ENCODE assay signal across 8 cellular contexts in the genomic region with DNA sequence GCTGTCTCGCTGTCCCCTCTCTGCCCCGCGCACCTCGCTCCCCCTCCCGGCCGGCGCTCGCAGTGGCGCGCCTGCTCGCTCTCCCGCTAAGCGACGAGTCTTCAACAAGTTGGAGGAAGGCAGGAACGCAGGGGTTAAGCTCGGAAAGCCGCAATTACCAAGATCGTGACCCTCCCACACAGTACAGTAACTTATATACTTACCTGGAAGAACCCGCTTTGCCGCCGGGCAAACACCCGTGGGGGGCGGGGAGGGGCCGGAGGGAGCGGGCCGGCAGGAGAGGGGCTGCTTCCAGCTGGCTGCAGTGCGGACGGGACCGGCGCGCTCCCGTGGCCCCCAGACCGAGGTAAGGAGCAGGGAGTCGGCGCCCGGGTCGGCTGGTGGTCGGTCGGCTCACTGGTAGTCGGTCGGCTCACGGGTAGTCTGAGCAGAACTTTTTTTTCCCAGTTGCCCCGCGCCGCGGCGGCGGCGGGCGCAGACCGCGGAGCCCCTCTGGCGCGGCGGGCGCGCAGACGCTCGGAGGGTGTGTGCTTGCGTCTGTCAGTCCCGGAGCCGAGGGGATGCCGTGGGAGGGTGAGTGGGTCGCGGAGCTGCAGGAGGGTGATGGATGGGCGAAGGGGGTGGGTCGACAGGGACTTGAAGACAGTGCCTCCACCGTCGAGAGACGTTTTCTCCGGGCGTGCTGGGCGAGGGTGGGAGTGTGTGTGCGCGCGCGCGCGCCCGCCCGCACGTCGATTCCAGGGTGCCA.
DNase-seq lines count a peak whose midpoint lies in the region; ATAC-seq, FAIRE-seq and TF ChIP-seq lines count a peak whose summit lies in the region.

No MANE protein-coding gene starts in this region.

- H4K20me1 ChIP-seq in mammary epithelial cell (ENCODE audit: insufficient read depth, low read length) (peaks cover 5% of the 10 kb centered on the region), HepG2 (ENCODE audit: insufficient read depth, low read length) (peaks cover 4% of the 10 kb centered on the region; the same call in 1 of the 2 replicates)

- CTCF ChIA-PET in mammary epithelial cell (lab: Charles Lee; ENCODE audit: low non-redundant PET), result interaction anchor here (0.6 kb wide), 1 partner anchor 17 kb away, joined by 16 read pairs; no protein-coding TSS in a partner anchor
- CTCF ChIA-PET in HepG2 (lab: Yijun Ruan, JAX; ENCODE audit: low intra/inter-chr PET ratio, low total read pairs), result no interaction called here

- POLR2A ChIA-PET in HepG2 (lab: Yijun Ruan, JAX), result no interaction called here

- H3K27me3 ChIP-seq in mammary epithelial cell (ENCODE audit: insufficient read depth, low read length) (peaks cover 76% of the 10 kb centered on the region), HepG2 (ENCODE audit: control insufficient read depth in 1 of 2, insufficient read depth in 2 of 2, low read length in 2 of 2) (peaks cover 14 to 92% of the 10 kb centered on the region in 2 experiments)

- H3K4me1 ChIP-seq in mammary epithelial cell (ENCODE audit: insufficient read depth, low read length), result peaks cover 23% of the 10 kb centered on the region
- H3K4me1 ChIP-seq in HepG2 (ENCODE audit: insufficient read depth, low read length), result no peaks in the 10 kb centered on the region

- in situ Hi-C loops in mammary epithelial cell (cut with MboI; ENCODE audit: low sequenced_read_pairs in 2 of 2) (loop anchor here (10.0 kb wide), 2 partner anchors 75 to 275 kb away; no protein-coding TSS in a partner anchor), HepG2 (cut with HindIII; ENCODE audit: extremely low pct_ligation_motif_present, low pct_unique_long_range_greater_than_20kb) (no loop called here)

- no peak for TF ChIP-seq POLR2A in HepG2 (IDR thresholded peaks at IDR 0.05; ENCODE audit: insufficient read depth in 1 of 2, low read depth in 2 of 2, low read length in 2 of 2)

- peaks cover 8 to 11% of the 10 kb centered on the region in 2 donors for H3K36me3 Mint-ChIP-seq in stimulated activated naive B cell treated with anti-CD40 and anti-IgM and Interleukin-4, amounts not matched to agents 10 μg/mL and 1 μg/mL and 100 μg/mL, for 72 hours

- peak overlapping the region; percentile 76 to 80 for H3K4me3 Mint-ChIP-seq in stimulated activated naive B cell treated with anti-CD40 and anti-IgM and Interleukin-4, amounts not matched to agents 10 μg/mL and 1 μg/mL and 100 μg/mL, for 72 hours

- H3K27ac ChIP-seq in mammary epithelial cell (ENCODE audit: insufficient read depth, low read depth, low read length), result no peak overlapping the region
- H3K27ac ChIP-seq in HepG2 (ENCODE audit: extremely low read length, insufficient read depth, low read length), result no peak overlapping the region

- peak overlapping the region; percentile 94 for H3K4me2 ChIP-seq in mammary epithelial cell (ENCODE audit: insufficient read depth, low read depth, low read length)
- peak overlapping the region; percentile 76 for H3K4me2 ChIP-seq in HepG2 (ENCODE audit: low read depth, low read length)

- WGBS in mammary epithelial cell (ENCODE audit: low coverage, missing lambda C conversion rate), result 2% methylated on average over 25 of the region's 83 CpGs
- WGBS in HepG2 (ENCODE audit: low lambda C conversion rate), result 0% methylated on average over 14 of the region's 83 CpGs

- TF ChIP-seq CTCF in HFF-Myc (IDR thresholded peaks at IDR 0.05; ENCODE audit: low read depth, low read length, missing control alignments) (peak; percentile 28), mammary epithelial cell (conservative IDR thresholded peaks at IDR 0.05 in 1 of 2, IDR thresholded peaks at IDR 0.05 in 1 of 2; ENCODE audit: extremely low read depth in 1 of 2, insufficient read depth in 1 of 2, low read depth in 1 of 2, low read length in 2 of 2) (peak; percentile 13 to 59), HepG2 (CRISPR knock-in tag; IDR thresholded peaks at IDR 0.05) (peak; percentile 61)

- H3K4me3 ChIP-seq in HFF-Myc (replicated peaks; ENCODE audit: low read depth, low read length) (peak overlapping the region; percentile 44), mammary epithelial cell (replicated peaks in 1 of 3; ENCODE audit: insufficient read depth in 1 of 3, low read depth in 2 of 3, low read length in 3 of 3) (peak overlapping the region; percentile 42 to 49 (median 46)), HepG2 (replicated peaks in 1 of 3; ENCODE audit: insufficient read depth in 1 of 3, low read depth in 2 of 3, low read length in 3 of 3) (peak overlapping the region; percentile 63 to 73 (median 65))

- H3K27me3 Mint-ChIP-seq in stimulated activated naive B cell treated with anti-CD40 and anti-IgM and Interleukin-4, amounts not matched to agents 10 μg/mL and 1 μg/mL and 100 μg/mL, for 72 hours, result peaks cover 85 to 97% of the 10 kb centered on the region in 2 donors

- peak overlapping the region; percentile 60 for H2AFZ ChIP-seq in mammary epithelial cell (ENCODE audit: low read depth, low read length)
- H2AFZ ChIP-seq in HepG2 (ENCODE audit: low read length), result no peak overlapping the region

- ATAC-seq in HepG2 (peak; percentile 89), HG02642 (IDR thresholded peaks at IDR 0.05; ENCODE audit: poor library complexity, unreplicated experiment) (no peak)
- ATAC-seq in stimulated activated naive B cell treated with anti-CD40 and anti-IgM and Interleukin-4, amounts not matched to agents 10 μg/mL and 1 μg/mL and 100 μg/mL, for 72 hours (replicated peaks), result peak; percentile 50 to 60

- H3K9me3 Mint-ChIP-seq in stimulated activated naive B cell treated with anti-CD40 and anti-IgM and Interleukin-4, amounts not matched to agents 10 μg/mL and 1 μg/mL and 100 μg/mL, for 72 hours, result peaks cover 4 to 5% of the 10 kb centered on the region in 2 donors

- TF ChIP-seq EP300 in HepG2 (IDR thresholded peaks at IDR 0.05; ENCODE audit: low read depth in 2 of 2, low read length in 2 of 2) (no peak), HepG2 (CRISPR knock-in tag; IDR thresholded peaks at IDR 0.05; ENCODE audit: borderline replicate concordance) (no peak)

- BruUV-seq in mammary epithelial cell (replicated peaks; lab: Mats Ljungman, UMichigan), result no TSS peak
- no TSS peak for BruUV-seq in HepG2 (replicated peaks; lab: Mats Ljungman, UMichigan)

- H3K36me3 ChIP-seq in mammary epithelial cell (ENCODE audit: insufficient read depth, low read length) (no peaks in the 10 kb centered on the region), HepG2 (replicated peaks in 1 of 2; ENCODE audit: control insufficient read depth in 1 of 2, insufficient read depth in 2 of 2, low read length in 2 of 2) (no peaks in the 10 kb centered on the region)

- no peak overlapping the region for H3K27ac Mint-ChIP-seq in stimulated activated naive B cell treated with anti-CD40 and anti-IgM and Interleukin-4, amounts not matched to agents 10 μg/mL and 1 μg/mL and 100 μg/mL, for 72 hours

- H3K9ac ChIP-seq in mammary epithelial cell (ENCODE audit: insufficient read depth, low read length) (no peak overlapping the region), HepG2 (ENCODE audit: insufficient read depth, low read depth, low read length) (no peak overlapping the region)

- DNase-seq in DMS114 treated with DMSO at 0.1 percent for 48 hours (lab: John Stamatoyannopoulos, UW; ENCODE audit: unreplicated experiment) (peak; percentile 23), HFF-Myc (ENCODE audit: extremely low read depth, low read depth) (no peak), RPMI7951 (ENCODE audit: low read depth) (peak; percentile 23), mammary epithelial cell (peak; percentile 64), HepG2 (ENCODE audit: low spot score) (no peak), NCI-H2107 (lab: John Stamatoyannopoulos, UW) (no peak)
- peak; percentile 32 for DNase-seq in stimulated activated naive B cell treated with anti-CD40 and anti-IgM and Interleukin-4, amounts not matched to agents 10 μg/mL and 1 μg/mL and 100 μg/mL, for 72 hours

- H3K79me2 ChIP-seq in mammary epithelial cell (ENCODE audit: insufficient read depth, low read length), result no peaks in the 10 kb centered on the region
- H3K79me2 ChIP-seq in HepG2 (ENCODE audit: insufficient read depth, low read length), result no peaks in the 10 kb centered on the region

- no peak for FAIRE-seq in HepG2 (lab: Jason Lieb, UNC)

- H3K9me3 ChIP-seq in mammary epithelial cell (replicated peaks; ENCODE audit: insufficient read depth, low read length) (no peaks in the 10 kb centered on the region), HepG2 (ENCODE audit: low read length) (no peaks in the 10 kb centered on the region)

- dilution Hi-C loops in mammary epithelial cell (cut with HindIII; ENCODE audit: low sequenced_read_pairs), result no loop called here

- TF ChIP-seq RAD21 in HepG2 (CRISPR knock-in tag; IDR thresholded peaks at IDR 0.05), result no peak

- peaks cover 51 to 81% of the 10 kb centered on the region in 2 donors for H3K4me1 Mint-ChIP-seq in stimulated activated naive B cell treated with anti-CD40 and anti-IgM and Interleukin-4, amounts not matched to agents 10 μg/mL and 1 μg/mL and 100 μg/mL, for 72 hours

- intact Hi-C loops in mammary epithelial cell (cut with micrococcal nuclease), result no loop called here
- intact Hi-C loops in HepG2 (cut with micrococcal nuclease; ENCODE audit: unreplicated experiment), result loop anchor here (5.0 kb wide), 2 partner anchors 103 to 273 kb away; a partner anchor contains a TSS

TF ChIP-seq in HepG2, 621 proteins besides CTCF, POLR2A, EP300 and RAD21 (continues in another document):
- TF ChIP-seq, protein P1, sequence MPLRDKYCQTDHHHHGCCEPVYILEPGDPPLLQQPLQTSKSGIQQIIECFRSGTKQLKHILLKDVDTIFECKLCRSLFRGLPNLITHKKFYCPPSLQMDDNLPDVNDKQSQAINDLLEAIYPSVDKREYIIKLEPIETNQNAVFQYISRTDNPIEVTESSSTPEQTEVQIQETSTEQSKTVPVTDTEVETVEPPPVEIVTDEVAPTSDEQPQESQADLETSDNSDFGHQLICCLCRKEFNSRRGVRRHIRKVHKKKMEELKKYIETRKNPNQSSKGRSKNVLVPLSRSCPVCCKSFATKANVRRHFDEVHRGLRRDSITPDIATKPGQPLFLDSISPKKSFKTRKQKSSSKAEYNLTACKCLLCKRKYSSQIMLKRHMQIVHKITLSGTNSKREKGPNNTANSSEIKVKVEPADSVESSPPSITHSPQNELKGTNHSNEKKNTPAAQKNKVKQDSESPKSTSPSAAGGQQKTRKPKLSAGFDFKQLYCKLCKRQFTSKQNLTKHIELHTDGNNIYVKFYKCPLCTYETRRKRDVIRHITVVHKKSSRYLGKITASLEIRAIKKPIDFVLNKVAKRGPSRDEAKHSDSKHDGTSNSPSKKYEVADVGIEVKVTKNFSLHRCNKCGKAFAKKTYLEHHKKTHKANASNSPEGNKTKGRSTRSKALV (CRISPR knock-in tag; IDR thresholded peaks at IDR 0.05), result peak; percentile 59; the same call in 1 of the 2 replicates
- TF ChIP-seq ZNF652 (CRISPR knock-in tag; IDR thresholded peaks at IDR 0.05; ENCODE audit: borderline replicate concordance, low read depth) (peak; percentile 80), ZNF777 (CRISPR knock-in tag; IDR thresholded peaks at IDR 0.05) (peak; percentile 66), TCF7L2 (IDR thresholded peaks at IDR 0.05; ENCODE audit: low read depth, low read length) (no peak), RCOR2 (CRISPR knock-in tag; IDR thresholded peaks at IDR 0.05) (no peak), HNRNPK (IDR thresholded peaks at IDR 0.05; ENCODE audit: low read depth, low read length, poor library complexity, severe bottlenecking) (peak; percentile 10), AGO2 (optimal IDR thresholded peaks at IDR 0.05; ENCODE audit: low read depth, low read length) (no peak)

Comparison
In these comparisons a context has a peak if more than half of its experiments do, and no peak if none do; other contexts are left out.
1. DNase-seq: peak in DMS114 treated with DMSO at 0.1 percent for 48 hours (single experiment), RPMI7951 (single experiment), mammary epithelial cell (single experiment) and stimulated activated naive B cell treated with anti-CD40 and anti-IgM and Interleukin-4, amounts not matched to agents 10 μg/mL and 1 μg/mL and 100 μg/mL, for 72 hours (single experiment); none in HFF-Myc (single experiment), HepG2 (single experiment) and NCI-H2107 (single experiment).
2. Peak in every context shown above with its lines, with median percentiles within 50 percentile points of each other: H3K4me3 ChIP-seq and CTCF ChIP-seq.